In genomic region chr22:45469573-45470383, GRCh38 we compare ENCODE assay signal across 1 cellular context.
TF ChIP-seq lines count a peak whose summit lies in the region.

No MANE protein-coding gene starts in this region.

TF ChIP-seq in HEK293, 187 proteins besides CTCF, POLR2A, EP300 and RAD21 (continued from another document):
- TF ChIP-seq PRDM6 (tag by site-specific recombination; IDR thresholded peaks at IDR 0.05) (peak; percentile 49), MZF1 (tag by site-specific recombination; IDR thresholded peaks at IDR 0.05; ENCODE audit: borderline replicate concordance) (peak; percentile 27; the same call in 1 of the 2 replicates), WT1 (tag by site-specific recombination; IDR thresholded peaks at IDR 0.05) (peak; percentile 36; the same call in 1 of the 2 replicates), KLF17 (tag by site-specific recombination; IDR thresholded peaks at IDR 0.05) (no peak), ZBTB1 (tag by site-specific recombination; IDR thresholded peaks at IDR 0.05) (no peak), ZNF404 (tag by site-specific recombination; IDR thresholded peaks at IDR 0.05) (no peak), ZNF280D (tag by site-specific recombination; IDR thresholded peaks at IDR 0.05) (no peak), ZBTB20 (tag by site-specific recombination; IDR thresholded peaks at IDR 0.05) (0 out of 2 replicates have a peak, but pooled peaks have one; percentile 6), ZBTB44 (tag by site-specific recombination; IDR thresholded peaks at IDR 0.05) (no peak), ZNF398 (tag by site-specific recombination; IDR thresholded peaks at IDR 0.05) (peak; percentile 61), ZNF701 (tag by site-specific recombination; IDR thresholded peaks at IDR 0.05) (no peak), ZNF362 (tag by site-specific recombination; IDR thresholded peaks at IDR 0.05) (peak; percentile 86), ZNF341 (tag by site-specific recombination; IDR thresholded peaks at IDR 0.05; ENCODE audit: low read depth) (no peak), ZBTB17 (tag by site-specific recombination; IDR thresholded peaks at IDR 0.05) (peak; percentile 41; the same call in 1 of the 2 replicates), ZNF558 (tag by site-specific recombination; IDR thresholded peaks at IDR 0.05) (no peak), ZNF350 (tag by site-specific recombination; IDR thresholded peaks at IDR 0.05) (peak; percentile 75), ZNF155 (tag by site-specific recombination; IDR thresholded peaks at IDR 0.05) (no peak), ZNF664 (tag by site-specific recombination; IDR thresholded peaks at IDR 0.05) (peak; percentile 82), YY2 (tag by site-specific recombination; IDR thresholded peaks at IDR 0.05) (no peak), PRDM1 (tag by site-specific recombination; IDR thresholded peaks at IDR 0.05) (peak; percentile 37; the same call in 1 of the 2 replicates), ZNF148 (tag by site-specific recombination; IDR thresholded peaks at IDR 0.05; ENCODE audit: borderline replicate concordance) (no peak), ZNF768 (tag by site-specific recombination; IDR thresholded peaks at IDR 0.05) (no peak), FEZF1 (tag by site-specific recombination; IDR thresholded peaks at IDR 0.05) (peak; percentile 84), HOXC10 (CRISPR knock-in tag; IDR thresholded peaks at IDR 0.05) (no peak), ZNF394 (tag by site-specific recombination; IDR thresholded peaks at IDR 0.05; ENCODE audit: borderline replicate concordance) (peak; percentile 23; the same call in 1 of the 2 replicates), TRIM28 (IDR thresholded peaks at IDR 0.05; ENCODE audit: borderline replicate concordance, low read length) (peak; percentile 91), ZBTB49 (tag by site-specific recombination; IDR thresholded peaks at IDR 0.05; ENCODE audit: low read depth) (no peak), ZSCAN30 (tag by site-specific recombination; IDR thresholded peaks at IDR 0.05) (0 out of 2 replicates have a peak, but pooled peaks have one; percentile 7), ZNF121 (tag by site-specific recombination; IDR thresholded peaks at IDR 0.05) (peak; percentile 79; the same call in 1 of the 2 replicates)
